Comparison of ENCODE assay signal across 2 cellular contexts in the genomic region with DNA sequence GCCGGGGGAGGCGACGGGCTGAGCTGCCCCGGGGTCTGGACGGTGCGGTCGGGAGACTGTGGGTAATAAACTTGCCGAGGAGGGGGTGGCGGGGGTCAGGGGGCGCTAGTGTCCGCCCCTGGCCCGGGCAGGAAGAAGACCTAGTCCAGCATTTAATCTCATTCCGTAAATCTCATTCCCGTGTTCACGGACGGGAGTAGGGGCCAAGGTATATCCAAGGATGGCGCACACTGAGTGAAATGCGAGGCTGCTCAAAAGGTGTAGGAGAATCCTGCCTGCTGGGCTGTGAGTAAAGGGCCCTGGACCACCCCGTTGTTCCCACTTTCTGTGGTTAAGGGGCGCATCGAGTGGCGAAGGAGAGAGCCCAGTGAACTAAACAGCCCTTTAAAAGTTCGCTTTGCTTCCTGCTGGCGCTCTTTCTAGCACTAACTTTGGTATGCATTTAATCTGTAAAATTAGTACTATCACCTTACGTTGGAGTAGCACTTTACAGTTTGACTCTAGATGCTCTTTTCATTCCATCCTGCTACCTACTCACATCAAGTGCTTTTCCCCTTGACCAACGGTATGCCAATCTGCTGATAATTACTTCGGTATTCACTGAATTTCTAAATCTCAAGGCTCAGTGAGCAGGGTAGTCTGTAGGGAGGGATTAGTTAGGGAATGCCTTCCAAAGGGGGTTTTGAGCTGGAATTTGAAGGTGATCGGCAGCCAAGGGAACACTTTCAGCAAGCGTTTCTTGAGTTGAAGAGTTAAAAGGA.
TF ChIP-seq lines count a peak whose summit lies in the region.

No MANE protein-coding gene starts in this region.

TF ChIP-seq in A549, 52 proteins besides CTCF, POLR2A, EP300 and RAD21 (continued from another document):
- TF ChIP-seq, protein P1, sequence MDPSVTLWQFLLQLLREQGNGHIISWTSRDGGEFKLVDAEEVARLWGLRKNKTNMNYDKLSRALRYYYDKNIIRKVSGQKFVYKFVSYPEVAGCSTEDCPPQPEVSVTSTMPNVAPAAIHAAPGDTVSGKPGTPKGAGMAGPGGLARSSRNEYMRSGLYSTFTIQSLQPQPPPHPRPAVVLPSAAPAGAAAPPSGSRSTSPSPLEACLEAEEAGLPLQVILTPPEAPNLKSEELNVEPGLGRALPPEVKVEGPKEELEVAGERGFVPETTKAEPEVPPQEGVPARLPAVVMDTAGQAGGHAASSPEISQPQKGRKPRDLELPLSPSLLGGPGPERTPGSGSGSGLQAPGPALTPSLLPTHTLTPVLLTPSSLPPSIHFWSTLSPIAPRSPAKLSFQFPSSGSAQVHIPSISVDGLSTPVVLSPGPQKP (IDR thresholded peaks at IDR 0.05; ENCODE audit: low read depth, low read length): no peak
- TF ChIP-seq RFX5 (IDR thresholded peaks at IDR 0.05) (no peak), TFCP2L1 (CRISPR knock-in tag; IDR thresholded peaks at IDR 0.05) (no peak), POLR2AphosphoS2 (conservative IDR thresholded peaks at IDR 0.05; ENCODE audit: low read length) (no peak), SREBF2 (IDR thresholded peaks at IDR 0.05) (no peak)
- TF ChIP-seq, protein P2, sequence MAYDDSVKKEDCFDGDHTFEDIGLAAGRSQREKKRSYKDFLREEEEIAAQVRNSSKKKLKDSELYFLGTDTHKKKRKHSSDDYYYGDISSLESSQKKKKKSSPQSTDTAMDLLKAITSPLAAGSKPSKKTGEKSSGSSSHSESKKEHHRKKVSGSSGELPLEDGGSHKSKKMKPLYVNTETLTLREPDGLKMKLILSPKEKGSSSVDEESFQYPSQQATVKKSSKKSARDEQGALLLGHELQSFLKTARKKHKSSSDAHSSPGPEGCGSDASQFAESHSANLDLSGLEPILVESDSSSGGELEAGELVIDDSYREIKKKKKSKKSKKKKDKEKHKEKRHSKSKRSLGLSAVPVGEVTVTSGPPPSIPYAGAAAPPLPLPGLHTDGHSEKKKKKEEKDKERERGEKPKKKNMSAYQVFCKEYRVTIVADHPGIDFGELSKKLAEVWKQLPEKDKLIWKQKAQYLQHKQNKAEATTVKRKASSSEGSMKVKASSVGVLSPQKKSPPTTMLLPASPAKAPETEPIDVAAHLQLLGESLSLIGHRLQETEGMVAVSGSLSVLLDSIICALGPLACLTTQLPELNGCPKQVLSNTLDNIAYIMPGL (CRISPR knock-in tag; IDR thresholded peaks at IDR 0.05; ENCODE audit: borderline replicate concordance): no peak
- TF ChIP-seq, protein P3, sequence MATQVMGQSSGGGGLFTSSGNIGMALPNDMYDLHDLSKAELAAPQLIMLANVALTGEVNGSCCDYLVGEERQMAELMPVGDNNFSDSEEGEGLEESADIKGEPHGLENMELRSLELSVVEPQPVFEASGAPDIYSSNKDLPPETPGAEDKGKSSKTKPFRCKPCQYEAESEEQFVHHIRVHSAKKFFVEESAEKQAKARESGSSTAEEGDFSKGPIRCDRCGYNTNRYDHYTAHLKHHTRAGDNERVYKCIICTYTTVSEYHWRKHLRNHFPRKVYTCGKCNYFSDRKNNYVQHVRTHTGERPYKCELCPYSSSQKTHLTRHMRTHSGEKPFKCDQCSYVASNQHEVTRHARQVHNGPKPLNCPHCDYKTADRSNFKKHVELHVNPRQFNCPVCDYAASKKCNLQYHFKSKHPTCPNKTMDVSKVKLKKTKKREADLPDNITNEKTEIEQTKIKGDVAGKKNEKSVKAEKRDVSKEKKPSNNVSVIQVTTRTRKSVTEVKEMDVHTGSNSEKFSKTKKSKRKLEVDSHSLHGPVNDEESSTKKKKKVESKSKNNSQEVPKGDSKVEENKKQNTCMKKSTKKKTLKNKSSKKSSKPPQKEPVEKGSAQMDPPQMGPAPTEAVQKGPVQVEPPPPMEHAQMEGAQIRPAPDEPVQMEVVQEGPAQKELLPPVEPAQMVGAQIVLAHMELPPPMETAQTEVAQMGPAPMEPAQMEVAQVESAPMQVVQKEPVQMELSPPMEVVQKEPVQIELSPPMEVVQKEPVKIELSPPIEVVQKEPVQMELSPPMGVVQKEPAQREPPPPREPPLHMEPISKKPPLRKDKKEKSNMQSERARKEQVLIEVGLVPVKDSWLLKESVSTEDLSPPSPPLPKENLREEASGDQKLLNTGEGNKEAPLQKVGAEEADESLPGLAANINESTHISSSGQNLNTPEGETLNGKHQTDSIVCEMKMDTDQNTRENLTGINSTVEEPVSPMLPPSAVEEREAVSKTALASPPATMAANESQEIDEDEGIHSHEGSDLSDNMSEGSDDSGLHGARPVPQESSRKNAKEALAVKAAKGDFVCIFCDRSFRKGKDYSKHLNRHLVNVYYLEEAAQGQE (IDR thresholded peaks at IDR 0.05): peak; percentile 27; the same call in 1 of the 2 replicates

TF ChIP-seq in HEK293, 187 proteins besides CTCF, POLR2A, EP300 and RAD21 (continued from another document):
- no peak for TF ChIP-seq ZNF148 (tag by site-specific recombination; IDR thresholded peaks at IDR 0.05; ENCODE audit: borderline replicate concordance)
- TF ChIP-seq ZBTB20 (tag by site-specific recombination; IDR thresholded peaks at IDR 0.05): peak; percentile 57; the same call in 1 of the 2 replicates
- TF ChIP-seq ZNF335 (tag by site-specific recombination; conservative IDR thresholded peaks at IDR 0.05): peak; percentile 54
- no peak for TF ChIP-seq ZNF747 (tag by site-specific recombination; IDR thresholded peaks at IDR 0.05)
- TF ChIP-seq ZNF133 (tag by site-specific recombination; IDR thresholded peaks at IDR 0.05): no peak
- TF ChIP-seq SP2 (tag by site-specific recombination; IDR thresholded peaks at IDR 0.05): no peak
- TF ChIP-seq MZF1 (tag by site-specific recombination; IDR thresholded peaks at IDR 0.05; ENCODE audit: borderline replicate concordance): no peak
- no peak for TF ChIP-seq BCL11B (tag by site-specific recombination; IDR thresholded peaks at IDR 0.05; ENCODE audit: low read depth)
- no peak for TF ChIP-seq ZNF23 (tag by site-specific recombination; IDR thresholded peaks at IDR 0.05; ENCODE audit: borderline replicate concordance)
- no peak for TF ChIP-seq HOXA7 (CRISPR knock-in tag; IDR thresholded peaks at IDR 0.05; ENCODE audit: borderline replicate concordance)
- TF ChIP-seq ZNF214 (tag by site-specific recombination; IDR thresholded peaks at IDR 0.05; ENCODE audit: borderline replicate concordance): no peak
- TF ChIP-seq ZNF76 (tag by site-specific recombination; IDR thresholded peaks at IDR 0.05; ENCODE audit: borderline replicate concordance, low read depth): no peak
- TF ChIP-seq ZBTB17 (tag by site-specific recombination; IDR thresholded peaks at IDR 0.05): peak; percentile 67
- no peak for TF ChIP-seq ZNF211 (tag by site-specific recombination; IDR thresholded peaks at IDR 0.05; ENCODE audit: low read depth)
- no peak for TF ChIP-seq ZFP41 (tag by site-specific recombination; IDR thresholded peaks at IDR 0.05; ENCODE audit: borderline replicate concordance)
